ENCODE assay signal across 8 cellular contexts in the genomic region with DNA sequence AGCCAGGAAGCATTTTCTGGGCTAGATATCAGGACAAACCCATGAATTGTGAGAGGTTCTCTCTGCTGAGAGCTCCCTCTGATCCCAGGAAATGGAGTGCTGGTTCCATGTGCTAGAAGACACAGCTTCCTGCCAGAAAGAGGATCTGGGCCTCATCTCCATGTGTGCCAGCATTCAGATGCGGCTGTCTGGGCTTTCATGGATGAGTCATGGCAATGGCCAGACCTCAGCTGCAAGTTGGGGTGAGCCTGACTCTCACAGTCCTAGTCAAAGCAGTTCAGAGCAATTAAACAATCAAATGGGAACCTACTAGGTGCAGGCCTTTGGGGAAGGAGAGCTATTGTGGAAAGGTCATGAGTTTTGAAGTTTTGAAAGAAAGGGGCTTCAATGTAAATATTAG.
DNase-seq lines count a peak whose midpoint lies in the region; ATAC-seq and TF ChIP-seq lines count a peak whose summit lies in the region.

No MANE protein-coding gene starts in this region.

- H3K4ac ChIP-seq in H9 (ENCODE audit: low read depth, low read length) = no peak overlapping the region

- H3K79me2 ChIP-seq in hepatocyte (no peaks in the 10 kb centered on the region), H9 (ENCODE audit: insufficient read depth, low read length) (no peaks in the 10 kb centered on the region)

- no peaks in the 10 kb centered on the region for H3K36me3 Mint-ChIP-seq in activated T-helper 17 cell treated with anti-CD3 and anti-CD28 coated beads, Interleukin-2, amount 50 U/mL, for 72 hours (ENCODE audit: low read depth)
- no peaks in the 10 kb centered on the region for H3K36me3 Mint-ChIP-seq in H9 (ENCODE audit: insufficient read depth in 1 of 3, low read depth in 3 of 3)

- DNase-seq in HL-60 (ENCODE audit: low read depth in 1 of 2, low spot score in 1 of 2) (peak; percentile 77), hepatocyte (ENCODE audit: low spot score) (peak; percentile 67), stromal cell of bone marrow (ENCODE audit: low read depth) (peak; percentile 79), H9 (no peak), NCI-H1092 (lab: John Stamatoyannopoulos, UW) (no peak), ureter (ENCODE audit: low spot score) (no peak)

- H3K4me2 ChIP-seq in hepatocyte (no peak overlapping the region), H9 (ENCODE audit: insufficient read depth, insufficient read length, low read length) (no peak overlapping the region)

- H3K9me2 ChIP-seq in hepatocyte (replicated peaks; ENCODE audit: insufficient read depth) = no peaks in the 10 kb centered on the region

- no peaks in the 10 kb centered on the region for H3K36me3 ChIP-seq in hepatocyte (replicated peaks; ENCODE audit: insufficient read depth, low read depth)

- H2BK20ac ChIP-seq in H9 (ENCODE audit: low read depth, low read length, poor library complexity, severe bottlenecking) = no peak overlapping the region

- no peak overlapping the region for H4K5ac ChIP-seq in H9 (ENCODE audit: insufficient read length, low read depth, low read length)

- WGBS in hepatocyte (ENCODE audit: low lambda C conversion rate, missing lambda C conversion rate) = 59% methylated on average over 1 of the region's 1 CpG
- no CpG with 5 or more reads among the region's 1 CpG for WGBS in H9 (ENCODE audit: extremely low coverage, insufficient read length, low lambda C conversion rate)

- H3K27ac ChIP-seq in HL-60 (replicated peaks) (peak overlapping the region; percentile 60), hepatocyte (peak overlapping the region; percentile 66), H9 (ENCODE audit: insufficient read length, low read depth, low read length) (no peak overlapping the region)

- no peak overlapping the region for H3K9ac ChIP-seq in H9 (ENCODE audit: extremely low read depth, insufficient read length, low read length)

- TF ChIP-seq CTCF in HL-60 (IDR thresholded peaks at IDR 0.05; ENCODE audit: insufficient read depth, low read length) (no peak), hepatocyte (IDR thresholded peaks at IDR 0.05; ENCODE audit: poor library complexity) (no peak), H9 (conservative IDR thresholded peaks at IDR 0.05) (no peak)

- no peak overlapping the region for H4K8ac ChIP-seq in H9 (replicated peaks; ENCODE audit: insufficient read length, low read depth, low read length)

- no peak overlapping the region for H3K14ac ChIP-seq in H9 (ENCODE audit: insufficient read depth, low read length)

- no peaks in the 10 kb centered on the region for H3K79me1 ChIP-seq in H9 (ENCODE audit: insufficient read depth, low read depth, low read length, poor library complexity, severe bottlenecking)

- no peaks in the 10 kb centered on the region for H3K23me2 ChIP-seq in H9 (ENCODE audit: insufficient read length, low read depth, low read length, poor library complexity, severe bottlenecking)

- no peak overlapping the region for H2BK12ac ChIP-seq in H9 (ENCODE audit: insufficient read length, low read depth, low read length)

- H3K18ac ChIP-seq in H9 (ENCODE audit: insufficient read length, low read depth, low read length) = no peak overlapping the region

- H3K27me3 ChIP-seq in HL-60 (ENCODE audit: insufficient read depth, poor library complexity, severe bottlenecking) = no peaks in the 10 kb centered on the region
- no peaks in the 10 kb centered on the region for H3K27me3 ChIP-seq in hepatocyte
- H3K27me3 ChIP-seq in H9 (ENCODE audit: insufficient read depth, low read length) = no peaks in the 10 kb centered on the region

- H3K56ac ChIP-seq in H9 (ENCODE audit: insufficient read length, low read depth, low read length) = no peak overlapping the region

- no peak overlapping the region for H2BK120ac ChIP-seq in H9 (ENCODE audit: low read depth, low read length, poor library complexity, severe bottlenecking)

- peak; percentile 67 for ATAC-seq in activated T-helper 17 cell treated with anti-CD3 and anti-CD28 coated beads, Interleukin-2, amount 50 U/mL, for 72 hours (replicated peaks)
- ATAC-seq in HG03039 (IDR thresholded peaks at IDR 0.05; ENCODE audit: unreplicated experiment) = no peak

- H3K4me3 ChIP-seq in HL-60 (replicated peaks; ENCODE audit: insufficient read depth, low read length) (no peak overlapping the region), hepatocyte (no peak overlapping the region)

- H3K27ac Mint-ChIP-seq in activated T-helper 17 cell treated with anti-CD3 and anti-CD28 coated beads, Interleukin-2, amount 50 U/mL, for 72 hours = no peak overlapping the region
- no peak overlapping the region for H3K27ac Mint-ChIP-seq in H9

- H3K23ac ChIP-seq in H9 (ENCODE audit: insufficient read length, low read depth, low read length) = no peak overlapping the region

- H4K20me1 ChIP-seq in hepatocyte (ENCODE audit: insufficient read depth, poor library complexity, severe bottlenecking) (no peaks in the 10 kb centered on the region), H9 (ENCODE audit: control insufficient read depth, insufficient read depth, insufficient read length) (no peaks in the 10 kb centered on the region)

- H3T11ph ChIP-seq in H9 (ENCODE audit: low read length) = no peak overlapping the region

- H3K4me1 Mint-ChIP-seq in activated T-helper 17 cell treated with anti-CD3 and anti-CD28 coated beads, Interleukin-2, amount 50 U/mL, for 72 hours = peaks cover 8% of the 10 kb centered on the region
- H3K4me1 Mint-ChIP-seq in H9 = peaks cover 6 to 7% of the 10 kb centered on the region in 2 experiments

- H2AFZ ChIP-seq in hepatocyte (peak overlapping the region; percentile 6), H9 (ENCODE audit: low read length) (no peak overlapping the region)

- no peak overlapping the region for H2AK5ac ChIP-seq in H9 (ENCODE audit: insufficient read length, low read length)

- peaks cover 29% of the 10 kb centered on the region for H3K4me1 ChIP-seq in hepatocyte (ENCODE audit: insufficient read depth)
- H3K4me1 ChIP-seq in H9 (ENCODE audit: insufficient read depth, low read length) = no peaks in the 10 kb centered on the region

- H2BK15ac ChIP-seq in H9 (ENCODE audit: low read depth, low read length) = no peak overlapping the region

- no peak overlapping the region for H3K4me3 Mint-ChIP-seq in activated T-helper 17 cell treated with anti-CD3 and anti-CD28 coated beads, Interleukin-2, amount 50 U/mL, for 72 hours
- no peak overlapping the region for H3K4me3 Mint-ChIP-seq in H9

- H3K9me3 Mint-ChIP-seq in activated T-helper 17 cell treated with anti-CD3 and anti-CD28 coated beads, Interleukin-2, amount 50 U/mL, for 72 hours = no peaks in the 10 kb centered on the region
- H3K9me3 Mint-ChIP-seq in H9 = no peaks in the 10 kb centered on the region; a peak in 1 of 5 replicates

- H3K27me3 Mint-ChIP-seq in activated T-helper 17 cell treated with anti-CD3 and anti-CD28 coated beads, Interleukin-2, amount 50 U/mL, for 72 hours = no peaks in the 10 kb centered on the region
- H3K27me3 Mint-ChIP-seq in H9 (ENCODE audit: low read depth) = 0 out of 2 replicates have a peak, but pooled peaks cover 1% of the 10 kb centered on the region

- H2BK5ac ChIP-seq in H9 (ENCODE audit: insufficient read length, low read length) = no peak overlapping the region

- H4K91ac ChIP-seq in H9 (ENCODE audit: insufficient read length, low read depth, low read length) = no peak overlapping the region

- no peaks in the 10 kb centered on the region for H3K9me3 ChIP-seq in hepatocyte (ENCODE audit: low read depth)
- H3K9me3 ChIP-seq in H9 (ENCODE audit: control insufficient read depth, low read depth, low read length) = no peaks in the 10 kb centered on the region

Comparison
In these comparisons a context has a peak if more than half of its experiments do, and no peak if none do; other contexts are left out.
1. DNase-seq: peak in HL-60 (2 of 2), hepatocyte (single experiment) and stromal cell of bone marrow (single experiment); none in H9 (single experiment), NCI-H1092 (single experiment) and ureter (single experiment).